1 cellular context compared by ENCODE assay signal in the genomic region with DNA sequence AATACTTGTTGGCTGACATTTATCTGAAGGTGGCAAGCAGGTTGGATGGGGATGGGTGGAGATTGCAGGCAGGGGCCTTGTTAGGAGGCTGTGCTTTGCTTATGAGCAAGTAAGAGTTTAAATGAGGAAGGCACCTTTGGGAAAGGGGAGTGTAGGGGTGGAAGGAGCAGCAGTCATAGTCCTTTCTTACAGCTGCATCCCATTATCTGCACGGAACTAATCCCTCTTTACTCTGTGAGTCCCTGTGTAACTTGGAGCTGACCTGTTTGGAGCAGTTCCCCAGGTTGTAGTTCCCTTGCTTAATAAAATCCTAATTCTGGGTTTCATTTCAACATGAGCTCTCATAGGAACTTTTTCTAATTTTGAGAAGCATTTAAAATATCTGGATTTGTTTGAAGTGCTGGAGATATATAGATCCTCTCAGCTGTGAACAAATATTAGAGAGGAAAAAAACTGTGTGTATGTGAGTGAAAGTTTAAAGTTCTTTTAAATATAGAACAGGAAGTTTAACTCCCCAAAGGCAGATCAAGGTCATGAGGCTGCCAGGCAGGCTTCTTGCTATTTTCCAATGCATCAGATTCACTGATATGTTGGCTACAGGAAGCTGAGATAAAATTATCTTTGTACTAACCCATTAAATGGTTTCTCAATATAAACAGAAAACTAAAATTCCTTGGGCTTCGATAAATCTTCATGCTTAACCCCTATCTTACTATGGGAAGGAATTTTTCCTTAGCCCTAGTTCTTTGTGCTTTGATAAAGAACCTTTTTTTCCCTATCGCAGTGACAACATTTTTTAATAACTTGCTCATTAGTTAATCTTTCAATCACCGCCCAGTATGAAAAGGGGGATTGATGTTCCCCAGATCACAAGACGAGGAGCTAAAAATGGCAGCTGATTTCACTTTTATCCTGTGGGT.
TF ChIP-seq lines count a peak whose summit lies in the region.

No MANE protein-coding gene starts in this region.

TF ChIP-seq in HepG2, 621 proteins besides CTCF, POLR2A, EP300 and RAD21 (continued from another document and continues in another):
- TF ChIP-seq, protein P1, sequence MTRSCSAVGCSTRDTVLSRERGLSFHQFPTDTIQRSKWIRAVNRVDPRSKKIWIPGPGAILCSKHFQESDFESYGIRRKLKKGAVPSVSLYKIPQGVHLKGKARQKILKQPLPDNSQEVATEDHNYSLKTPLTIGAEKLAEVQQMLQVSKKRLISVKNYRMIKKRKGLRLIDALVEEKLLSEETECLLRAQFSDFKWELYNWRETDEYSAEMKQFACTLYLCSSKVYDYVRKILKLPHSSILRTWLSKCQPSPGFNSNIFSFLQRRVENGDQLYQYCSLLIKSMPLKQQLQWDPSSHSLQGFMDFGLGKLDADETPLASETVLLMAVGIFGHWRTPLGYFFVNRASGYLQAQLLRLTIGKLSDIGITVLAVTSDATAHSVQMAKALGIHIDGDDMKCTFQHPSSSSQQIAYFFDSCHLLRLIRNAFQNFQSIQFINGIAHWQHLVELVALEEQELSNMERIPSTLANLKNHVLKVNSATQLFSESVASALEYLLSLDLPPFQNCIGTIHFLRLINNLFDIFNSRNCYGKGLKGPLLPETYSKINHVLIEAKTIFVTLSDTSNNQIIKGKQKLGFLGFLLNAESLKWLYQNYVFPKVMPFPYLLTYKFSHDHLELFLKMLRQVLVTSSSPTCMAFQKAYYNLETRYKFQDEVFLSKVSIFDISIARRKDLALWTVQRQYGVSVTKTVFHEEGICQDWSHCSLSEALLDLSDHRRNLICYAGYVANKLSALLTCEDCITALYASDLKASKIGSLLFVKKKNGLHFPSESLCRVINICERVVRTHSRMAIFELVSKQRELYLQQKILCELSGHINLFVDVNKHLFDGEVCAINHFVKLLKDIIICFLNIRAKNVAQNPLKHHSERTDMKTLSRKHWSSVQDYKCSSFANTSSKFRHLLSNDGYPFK (CRISPR knock-in tag; IDR thresholded peaks at IDR 0.05; ENCODE audit: borderline replicate concordance): no peak
- TF ChIP-seq, protein P2, sequence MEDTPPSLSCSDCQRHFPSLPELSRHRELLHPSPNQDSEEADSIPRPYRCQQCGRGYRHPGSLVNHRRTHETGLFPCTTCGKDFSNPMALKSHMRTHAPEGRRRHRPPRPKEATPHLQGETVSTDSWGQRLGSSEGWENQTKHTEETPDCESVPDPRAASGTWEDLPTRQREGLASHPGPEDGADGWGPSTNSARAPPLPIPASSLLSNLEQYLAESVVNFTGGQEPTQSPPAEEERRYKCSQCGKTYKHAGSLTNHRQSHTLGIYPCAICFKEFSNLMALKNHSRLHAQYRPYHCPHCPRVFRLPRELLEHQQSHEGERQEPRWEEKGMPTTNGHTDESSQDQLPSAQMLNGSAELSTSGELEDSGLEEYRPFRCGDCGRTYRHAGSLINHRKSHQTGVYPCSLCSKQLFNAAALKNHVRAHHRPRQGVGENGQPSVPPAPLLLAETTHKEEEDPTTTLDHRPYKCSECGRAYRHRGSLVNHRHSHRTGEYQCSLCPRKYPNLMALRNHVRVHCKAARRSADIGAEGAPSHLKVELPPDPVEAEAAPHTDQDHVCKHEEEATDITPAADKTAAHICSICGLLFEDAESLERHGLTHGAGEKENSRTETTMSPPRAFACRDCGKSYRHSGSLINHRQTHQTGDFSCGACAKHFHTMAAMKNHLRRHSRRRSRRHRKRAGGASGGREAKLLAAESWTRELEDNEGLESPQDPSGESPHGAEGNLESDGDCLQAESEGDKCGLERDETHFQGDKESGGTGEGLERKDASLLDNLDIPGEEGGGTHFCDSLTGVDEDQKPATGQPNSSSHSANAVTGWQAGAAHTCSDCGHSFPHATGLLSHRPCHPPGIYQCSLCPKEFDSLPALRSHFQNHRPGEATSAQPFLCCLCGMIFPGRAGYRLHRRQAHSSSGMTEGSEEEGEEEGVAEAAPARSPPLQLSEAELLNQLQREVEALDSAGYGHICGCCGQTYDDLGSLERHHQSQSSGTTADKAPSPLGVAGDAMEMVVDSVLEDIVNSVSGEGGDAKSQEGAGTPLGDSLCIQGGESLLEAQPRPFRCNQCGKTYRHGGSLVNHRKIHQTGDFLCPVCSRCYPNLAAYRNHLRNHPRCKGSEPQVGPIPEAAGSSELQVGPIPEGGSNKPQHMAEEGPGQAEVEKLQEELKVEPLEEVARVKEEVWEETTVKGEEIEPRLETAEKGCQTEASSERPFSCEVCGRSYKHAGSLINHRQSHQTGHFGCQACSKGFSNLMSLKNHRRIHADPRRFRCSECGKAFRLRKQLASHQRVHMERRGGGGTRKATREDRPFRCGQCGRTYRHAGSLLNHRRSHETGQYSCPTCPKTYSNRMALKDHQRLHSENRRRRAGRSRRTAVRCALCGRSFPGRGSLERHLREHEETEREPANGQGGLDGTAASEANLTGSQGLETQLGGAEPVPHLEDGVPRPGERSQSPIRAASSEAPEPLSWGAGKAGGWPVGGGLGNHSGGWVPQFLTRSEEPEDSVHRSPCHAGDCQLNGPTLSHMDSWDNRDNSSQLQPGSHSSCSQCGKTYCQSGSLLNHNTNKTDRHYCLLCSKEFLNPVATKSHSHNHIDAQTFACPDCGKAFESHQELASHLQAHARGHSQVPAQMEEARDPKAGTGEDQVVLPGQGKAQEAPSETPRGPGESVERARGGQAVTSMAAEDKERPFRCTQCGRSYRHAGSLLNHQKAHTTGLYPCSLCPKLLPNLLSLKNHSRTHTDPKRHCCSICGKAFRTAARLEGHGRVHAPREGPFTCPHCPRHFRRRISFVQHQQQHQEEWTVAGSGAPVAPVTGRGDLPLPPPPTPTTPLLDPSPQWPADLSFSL (CRISPR knock-in tag; IDR thresholded peaks at IDR 0.05): no peak
- TF ChIP-seq ZFP36 (IDR thresholded peaks at IDR 0.05; ENCODE audit: borderline replicate concordance, low read depth, low read length, partially characterized antibody) (peak; percentile 12), ELF3 (CRISPR knock-in tag; IDR thresholded peaks at IDR 0.05) (peak; percentile 94), ZSCAN30 (CRISPR knock-in tag; IDR thresholded peaks at IDR 0.05) (no peak), NCOA1 (CRISPR knock-in tag; IDR thresholded peaks at IDR 0.05) (no peak), NFE2L1 (CRISPR knock-in tag; IDR thresholded peaks at IDR 0.05; ENCODE audit: borderline replicate concordance) (no peak), POGZ (CRISPR knock-in tag; IDR thresholded peaks at IDR 0.05) (peak; percentile 45; the same call in 1 of the 2 replicates), TCF7L2 (IDR thresholded peaks at IDR 0.05; ENCODE audit: low read depth, low read length) (no peak), KDM6A (CRISPR knock-in tag; IDR thresholded peaks at IDR 0.05; ENCODE audit: low read depth) (peak; percentile 63; the same call in 1 of the 2 replicates), HDAC1 (CRISPR knock-in tag; IDR thresholded peaks at IDR 0.05) (peak; percentile 37; the same call in 1 of the 2 replicates), POLR2AphosphoS5 (IDR thresholded peaks at IDR 0.05; ENCODE audit: low read depth, low read length) (0 out of 2 replicates have a peak, but pooled peaks have one; percentile 5), ZBTB42 (CRISPR knock-in tag; IDR thresholded peaks at IDR 0.05) (0 out of 2 replicates have a peak, but pooled peaks have one; percentile 43), ZNF484 (CRISPR knock-in tag; IDR thresholded peaks at IDR 0.05; ENCODE audit: borderline replicate concordance, low read depth) (no peak), NR2F6 (IDR thresholded peaks at IDR 0.05) (no peak; the same call in none of the 2 replicates), NR2F6 (CRISPR knock-in tag; IDR thresholded peaks at IDR 0.05) (peak; percentile 55)
- TF ChIP-seq, protein P3, sequence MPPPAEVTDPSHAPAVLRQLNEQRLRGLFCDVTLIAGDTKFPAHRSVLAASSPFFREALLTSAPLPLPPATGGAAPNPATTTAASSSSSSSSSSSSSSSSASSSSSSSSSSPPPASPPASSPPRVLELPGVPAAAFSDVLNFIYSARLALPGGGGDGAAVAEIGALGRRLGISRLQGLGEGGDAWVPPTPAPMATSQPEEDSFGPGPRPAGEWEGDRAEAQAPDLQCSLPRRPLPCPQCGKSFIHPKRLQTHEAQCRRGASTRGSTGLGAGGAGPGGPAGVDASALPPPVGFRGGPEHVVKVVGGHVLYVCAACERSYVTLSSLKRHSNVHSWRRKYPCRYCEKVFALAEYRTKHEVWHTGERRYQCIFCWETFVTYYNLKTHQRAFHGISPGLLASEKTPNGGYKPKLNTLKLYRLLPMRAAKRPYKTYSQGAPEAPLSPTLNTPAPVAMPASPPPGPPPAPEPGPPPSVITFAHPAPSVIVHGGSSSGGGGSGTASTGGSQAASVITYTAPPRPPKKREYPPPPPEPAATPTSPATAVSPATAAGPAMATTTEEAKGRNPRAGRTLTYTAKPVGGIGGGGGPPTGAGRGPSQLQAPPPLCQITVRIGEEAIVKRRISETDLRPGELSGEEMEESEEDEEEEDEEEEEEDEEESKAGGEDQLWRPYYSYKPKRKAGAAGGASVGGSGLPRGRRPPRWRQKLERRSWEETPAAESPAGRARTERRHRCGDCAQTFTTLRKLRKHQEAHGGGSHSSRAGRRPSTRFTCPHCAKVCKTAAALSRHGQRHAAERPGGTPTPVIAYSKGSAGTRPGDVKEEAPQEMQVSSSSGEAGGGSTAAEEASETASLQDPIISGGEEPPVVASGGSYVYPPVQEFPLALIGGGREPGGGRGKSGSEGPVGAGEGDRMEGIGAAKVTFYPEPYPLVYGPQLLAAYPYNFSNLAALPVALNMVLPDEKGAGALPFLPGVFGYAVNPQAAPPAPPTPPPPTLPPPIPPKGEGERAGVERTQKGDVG (CRISPR knock-in tag; IDR thresholded peaks at IDR 0.05; ENCODE audit: borderline replicate concordance): no peak
- TF ChIP-seq, protein P4, sequence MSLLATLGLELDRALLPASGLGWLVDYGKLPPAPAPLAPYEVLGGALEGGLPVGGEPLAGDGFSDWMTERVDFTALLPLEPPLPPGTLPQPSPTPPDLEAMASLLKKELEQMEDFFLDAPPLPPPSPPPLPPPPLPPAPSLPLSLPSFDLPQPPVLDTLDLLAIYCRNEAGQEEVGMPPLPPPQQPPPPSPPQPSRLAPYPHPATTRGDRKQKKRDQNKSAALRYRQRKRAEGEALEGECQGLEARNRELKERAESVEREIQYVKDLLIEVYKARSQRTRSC (CRISPR knock-in tag; IDR thresholded peaks at IDR 0.05; ENCODE audit: low read depth): no peak
- TF ChIP-seq, protein P5, sequence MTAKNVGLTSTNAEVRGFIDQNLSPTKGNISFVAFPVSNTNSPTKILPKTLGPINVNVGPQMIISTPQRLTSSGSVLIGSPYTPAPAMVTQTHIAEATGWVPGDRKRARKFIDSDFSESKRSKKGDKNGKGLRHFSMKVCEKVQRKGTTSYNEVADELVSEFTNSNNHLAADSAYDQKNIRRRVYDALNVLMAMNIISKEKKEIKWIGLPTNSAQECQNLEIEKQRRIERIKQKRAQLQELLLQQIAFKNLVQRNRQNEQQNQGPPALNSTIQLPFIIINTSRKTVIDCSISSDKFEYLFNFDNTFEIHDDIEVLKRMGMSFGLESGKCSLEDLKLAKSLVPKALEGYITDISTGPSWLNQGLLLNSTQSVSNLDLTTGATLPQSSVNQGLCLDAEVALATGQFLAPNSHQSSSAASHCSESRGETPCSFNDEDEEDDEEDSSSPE (CRISPR knock-in tag; IDR thresholded peaks at IDR 0.05): no peak
- TF ChIP-seq, protein P6, sequence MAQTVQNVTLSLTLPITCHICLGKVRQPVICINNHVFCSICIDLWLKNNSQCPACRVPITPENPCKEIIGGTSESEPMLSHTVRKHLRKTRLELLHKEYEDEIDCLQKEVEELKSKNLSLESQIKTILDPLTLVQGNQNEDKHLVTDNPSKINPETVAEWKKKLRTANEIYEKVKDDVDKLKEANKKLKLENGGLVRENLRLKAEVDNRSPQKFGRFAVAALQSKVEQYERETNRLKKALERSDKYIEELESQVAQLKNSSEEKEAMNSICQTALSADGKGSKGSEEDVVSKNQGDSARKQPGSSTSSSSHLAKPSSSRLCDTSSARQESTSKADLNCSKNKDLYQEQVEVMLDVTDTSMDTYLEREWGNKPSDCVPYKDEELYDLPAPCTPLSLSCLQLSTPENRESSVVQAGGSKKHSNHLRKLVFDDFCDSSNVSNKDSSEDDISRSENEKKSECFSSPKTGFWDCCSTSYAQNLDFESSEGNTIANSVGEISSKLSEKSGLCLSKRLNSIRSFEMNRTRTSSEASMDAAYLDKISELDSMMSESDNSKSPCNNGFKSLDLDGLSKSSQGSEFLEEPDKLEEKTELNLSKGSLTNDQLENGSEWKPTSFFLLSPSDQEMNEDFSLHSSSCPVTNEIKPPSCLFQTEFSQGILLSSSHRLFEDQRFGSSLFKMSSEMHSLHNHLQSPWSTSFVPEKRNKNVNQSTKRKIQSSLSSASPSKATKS (CRISPR knock-in tag; IDR thresholded peaks at IDR 0.05): peak; percentile 43; the same call in 1 of the 2 replicates
- TF ChIP-seq, protein P7, sequence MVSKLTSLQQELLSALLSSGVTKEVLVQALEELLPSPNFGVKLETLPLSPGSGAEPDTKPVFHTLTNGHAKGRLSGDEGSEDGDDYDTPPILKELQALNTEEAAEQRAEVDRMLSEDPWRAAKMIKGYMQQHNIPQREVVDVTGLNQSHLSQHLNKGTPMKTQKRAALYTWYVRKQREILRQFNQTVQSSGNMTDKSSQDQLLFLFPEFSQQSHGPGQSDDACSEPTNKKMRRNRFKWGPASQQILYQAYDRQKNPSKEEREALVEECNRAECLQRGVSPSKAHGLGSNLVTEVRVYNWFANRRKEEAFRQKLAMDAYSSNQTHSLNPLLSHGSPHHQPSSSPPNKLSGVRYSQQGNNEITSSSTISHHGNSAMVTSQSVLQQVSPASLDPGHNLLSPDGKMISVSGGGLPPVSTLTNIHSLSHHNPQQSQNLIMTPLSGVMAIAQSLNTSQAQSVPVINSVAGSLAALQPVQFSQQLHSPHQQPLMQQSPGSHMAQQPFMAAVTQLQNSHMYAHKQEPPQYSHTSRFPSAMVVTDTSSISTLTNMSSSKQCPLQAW (CRISPR knock-in tag; IDR thresholded peaks at IDR 0.05): no peak
- TF ChIP-seq, protein P8, sequence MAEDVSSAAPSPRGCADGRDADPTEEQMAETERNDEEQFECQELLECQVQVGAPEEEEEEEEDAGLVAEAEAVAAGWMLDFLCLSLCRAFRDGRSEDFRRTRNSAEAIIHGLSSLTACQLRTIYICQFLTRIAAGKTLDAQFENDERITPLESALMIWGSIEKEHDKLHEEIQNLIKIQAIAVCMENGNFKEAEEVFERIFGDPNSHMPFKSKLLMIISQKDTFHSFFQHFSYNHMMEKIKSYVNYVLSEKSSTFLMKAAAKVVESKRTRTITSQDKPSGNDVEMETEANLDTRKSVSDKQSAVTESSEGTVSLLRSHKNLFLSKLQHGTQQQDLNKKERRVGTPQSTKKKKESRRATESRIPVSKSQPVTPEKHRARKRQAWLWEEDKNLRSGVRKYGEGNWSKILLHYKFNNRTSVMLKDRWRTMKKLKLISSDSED (CRISPR knock-in tag; IDR thresholded peaks at IDR 0.05): no peak
- TF ChIP-seq, protein P9, sequence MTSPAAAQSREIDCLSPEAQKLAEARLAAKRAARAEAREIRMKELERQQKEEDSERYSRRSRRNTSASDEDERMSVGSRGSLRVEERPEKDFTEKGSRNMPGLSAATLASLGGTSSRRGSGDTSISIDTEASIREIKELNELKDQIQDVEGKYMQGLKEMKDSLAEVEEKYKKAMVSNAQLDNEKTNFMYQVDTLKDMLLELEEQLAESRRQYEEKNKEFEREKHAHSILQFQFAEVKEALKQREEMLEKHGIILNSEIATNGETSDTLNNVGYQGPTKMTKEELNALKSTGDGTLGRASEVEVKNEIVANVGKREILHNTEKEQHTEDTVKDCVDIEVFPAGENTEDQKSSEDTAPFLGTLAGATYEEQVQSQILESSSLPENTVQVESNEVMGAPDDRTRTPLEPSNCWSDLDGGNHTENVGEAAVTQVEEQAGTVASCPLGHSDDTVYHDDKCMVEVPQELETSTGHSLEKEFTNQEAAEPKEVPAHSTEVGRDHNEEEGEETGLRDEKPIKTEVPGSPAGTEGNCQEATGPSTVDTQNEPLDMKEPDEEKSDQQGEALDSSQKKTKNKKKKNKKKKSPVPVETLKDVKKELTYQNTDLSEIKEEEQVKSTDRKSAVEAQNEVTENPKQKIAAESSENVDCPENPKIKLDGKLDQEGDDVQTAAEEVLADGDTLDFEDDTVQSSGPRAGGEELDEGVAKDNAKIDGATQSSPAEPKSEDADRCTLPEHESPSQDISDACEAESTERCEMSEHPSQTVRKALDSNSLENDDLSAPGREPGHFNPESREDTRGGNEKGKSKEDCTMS (CRISPR knock-in tag; conservative IDR thresholded peaks at IDR 0.05): no peak
